ENCODE assay signal across 1 cellular context in the genomic region with DNA sequence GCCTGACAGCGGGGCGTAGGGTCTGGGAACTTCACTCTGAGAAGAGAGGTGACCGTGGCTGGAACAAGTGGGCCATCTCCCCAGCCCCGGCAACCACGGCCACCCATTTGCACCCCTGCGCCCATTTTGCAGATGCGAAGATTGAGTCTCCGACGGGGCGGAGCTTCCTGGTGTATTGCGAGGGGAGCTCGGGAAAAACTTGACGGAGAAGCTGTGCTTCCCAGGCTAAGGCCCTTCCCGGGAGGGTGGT.
TF ChIP-seq lines count a peak whose summit lies in the region.

No MANE protein-coding gene starts in this region.

TF ChIP-seq in K562, 482 proteins besides CTCF, POLR2A, EP300 and RAD21 (continued from another document and continues in another):
- TF ChIP-seq, protein P1, sequence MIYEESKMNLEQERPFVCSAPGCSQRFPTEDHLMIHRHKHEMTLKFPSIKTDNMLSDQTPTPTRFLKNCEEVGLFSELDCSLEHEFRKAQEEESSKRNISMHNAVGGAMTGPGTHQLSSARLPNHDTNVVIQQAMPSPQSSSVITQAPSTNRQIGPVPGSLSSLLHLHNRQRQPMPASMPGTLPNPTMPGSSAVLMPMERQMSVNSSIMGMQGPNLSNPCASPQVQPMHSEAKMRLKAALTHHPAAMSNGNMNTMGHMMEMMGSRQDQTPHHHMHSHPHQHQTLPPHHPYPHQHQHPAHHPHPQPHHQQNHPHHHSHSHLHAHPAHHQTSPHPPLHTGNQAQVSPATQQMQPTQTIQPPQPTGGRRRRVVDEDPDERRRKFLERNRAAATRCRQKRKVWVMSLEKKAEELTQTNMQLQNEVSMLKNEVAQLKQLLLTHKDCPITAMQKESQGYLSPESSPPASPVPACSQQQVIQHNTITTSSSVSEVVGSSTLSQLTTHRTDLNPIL (CRISPR knock-in tag; IDR thresholded peaks at IDR 0.05) = no peak
- TF ChIP-seq ZC3H4 (CRISPR knock-in tag; IDR thresholded peaks at IDR 0.05; ENCODE audit: borderline replicate concordance) = no peak
- no peak for TF ChIP-seq ZNF23 (CRISPR knock-in tag; IDR thresholded peaks at IDR 0.05)
- TF ChIP-seq, protein P2, sequence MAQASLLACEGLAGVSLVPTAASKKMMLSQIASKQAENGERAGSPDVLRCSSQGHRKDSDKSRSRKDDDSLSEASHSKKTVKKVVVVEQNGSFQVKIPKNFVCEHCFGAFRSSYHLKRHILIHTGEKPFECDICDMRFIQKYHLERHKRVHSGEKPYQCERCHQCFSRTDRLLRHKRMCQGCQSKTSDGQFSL (CRISPR knock-in tag; IDR thresholded peaks at IDR 0.05) = 0 out of 2 replicates have a peak, but pooled peaks have one; percentile 46
- TF ChIP-seq, protein P2 (tag; IDR thresholded peaks at IDR 0.05) = no peak
- TF ChIP-seq, protein P3, sequence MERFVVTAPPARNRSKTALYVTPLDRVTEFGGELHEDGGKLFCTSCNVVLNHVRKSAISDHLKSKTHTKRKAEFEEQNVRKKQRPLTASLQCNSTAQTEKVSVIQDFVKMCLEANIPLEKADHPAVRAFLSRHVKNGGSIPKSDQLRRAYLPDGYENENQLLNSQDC (CRISPR knock-in tag; IDR thresholded peaks at IDR 0.05) = peak; percentile 65
- no peak for TF ChIP-seq POLR2H (tag; IDR thresholded peaks at IDR 0.05; ENCODE audit: low read depth)
- peak; percentile 28; the same call in 1 of the 2 replicates for TF ChIP-seq ZNF431 (CRISPR knock-in tag; IDR thresholded peaks at IDR 0.05)
- TF ChIP-seq ELF2 (CRISPR knock-in tag; IDR thresholded peaks at IDR 0.05) = no peak
- TF ChIP-seq, protein P4, sequence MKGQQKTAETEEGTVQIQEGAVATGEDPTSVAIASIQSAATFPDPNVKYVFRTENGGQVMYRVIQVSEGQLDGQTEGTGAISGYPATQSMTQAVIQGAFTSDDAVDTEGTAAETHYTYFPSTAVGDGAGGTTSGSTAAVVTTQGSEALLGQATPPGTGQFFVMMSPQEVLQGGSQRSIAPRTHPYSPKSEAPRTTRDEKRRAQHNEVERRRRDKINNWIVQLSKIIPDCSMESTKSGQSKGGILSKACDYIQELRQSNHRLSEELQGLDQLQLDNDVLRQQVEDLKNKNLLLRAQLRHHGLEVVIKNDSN (CRISPR knock-in tag; IDR thresholded peaks at IDR 0.05) = no peak
- no peak for TF ChIP-seq POU5F1 (IDR thresholded peaks at IDR 0.05; ENCODE audit: borderline replicate concordance, low read depth, low read length, partially characterized antibody)
- TF ChIP-seq SAP30 (IDR thresholded peaks at IDR 0.05; ENCODE audit: borderline replicate concordance, insufficient read depth, low read depth, low read length, poor library complexity, severe bottlenecking) = peak; percentile 57
- 0 out of 2 replicates have a peak, but pooled peaks have one; percentile 39 for TF ChIP-seq ARID1B (IDR thresholded peaks at IDR 0.05)
- TF ChIP-seq, protein P5, sequence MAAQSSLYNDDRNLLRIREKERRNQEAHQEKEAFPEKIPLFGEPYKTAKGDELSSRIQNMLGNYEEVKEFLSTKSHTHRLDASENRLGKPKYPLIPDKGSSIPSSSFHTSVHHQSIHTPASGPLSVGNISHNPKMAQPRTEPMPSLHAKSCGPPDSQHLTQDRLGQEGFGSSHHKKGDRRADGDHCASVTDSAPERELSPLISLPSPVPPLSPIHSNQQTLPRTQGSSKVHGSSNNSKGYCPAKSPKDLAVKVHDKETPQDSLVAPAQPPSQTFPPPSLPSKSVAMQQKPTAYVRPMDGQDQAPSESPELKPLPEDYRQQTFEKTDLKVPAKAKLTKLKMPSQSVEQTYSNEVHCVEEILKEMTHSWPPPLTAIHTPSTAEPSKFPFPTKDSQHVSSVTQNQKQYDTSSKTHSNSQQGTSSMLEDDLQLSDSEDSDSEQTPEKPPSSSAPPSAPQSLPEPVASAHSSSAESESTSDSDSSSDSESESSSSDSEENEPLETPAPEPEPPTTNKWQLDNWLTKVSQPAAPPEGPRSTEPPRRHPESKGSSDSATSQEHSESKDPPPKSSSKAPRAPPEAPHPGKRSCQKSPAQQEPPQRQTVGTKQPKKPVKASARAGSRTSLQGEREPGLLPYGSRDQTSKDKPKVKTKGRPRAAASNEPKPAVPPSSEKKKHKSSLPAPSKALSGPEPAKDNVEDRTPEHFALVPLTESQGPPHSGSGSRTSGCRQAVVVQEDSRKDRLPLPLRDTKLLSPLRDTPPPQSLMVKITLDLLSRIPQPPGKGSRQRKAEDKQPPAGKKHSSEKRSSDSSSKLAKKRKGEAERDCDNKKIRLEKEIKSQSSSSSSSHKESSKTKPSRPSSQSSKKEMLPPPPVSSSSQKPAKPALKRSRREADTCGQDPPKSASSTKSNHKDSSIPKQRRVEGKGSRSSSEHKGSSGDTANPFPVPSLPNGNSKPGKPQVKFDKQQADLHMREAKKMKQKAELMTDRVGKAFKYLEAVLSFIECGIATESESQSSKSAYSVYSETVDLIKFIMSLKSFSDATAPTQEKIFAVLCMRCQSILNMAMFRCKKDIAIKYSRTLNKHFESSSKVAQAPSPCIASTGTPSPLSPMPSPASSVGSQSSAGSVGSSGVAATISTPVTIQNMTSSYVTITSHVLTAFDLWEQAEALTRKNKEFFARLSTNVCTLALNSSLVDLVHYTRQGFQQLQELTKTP (IDR thresholded peaks at IDR 0.05; ENCODE audit: low read depth in 1 of 2, partially characterized antibody in 2 of 2) = peak in 1 of 2 experiments; percentile 31
- 0 out of 2 replicates have a peak, but pooled peaks have one; percentile 29 for TF ChIP-seq CBX5 (IDR thresholded peaks at IDR 0.05; ENCODE audit: borderline replicate concordance, low read depth)
- peak; percentile 52 for TF ChIP-seq ZFP36 (IDR thresholded peaks at IDR 0.05; ENCODE audit: low read depth, low read length, partially characterized antibody)
- TF ChIP-seq NCOA6 (IDR thresholded peaks at IDR 0.05) = 0 out of 2 replicates have a peak, but pooled peaks have one; percentile 27
- peak in 1 of 2 experiments; percentile 79; a peak in 2 of 3 replicates for TF ChIP-seq CBX3 (IDR thresholded peaks at IDR 0.05; ENCODE audit: borderline replicate concordance in 1 of 2, low read length in 2 of 2)
- TF ChIP-seq, protein P6, sequence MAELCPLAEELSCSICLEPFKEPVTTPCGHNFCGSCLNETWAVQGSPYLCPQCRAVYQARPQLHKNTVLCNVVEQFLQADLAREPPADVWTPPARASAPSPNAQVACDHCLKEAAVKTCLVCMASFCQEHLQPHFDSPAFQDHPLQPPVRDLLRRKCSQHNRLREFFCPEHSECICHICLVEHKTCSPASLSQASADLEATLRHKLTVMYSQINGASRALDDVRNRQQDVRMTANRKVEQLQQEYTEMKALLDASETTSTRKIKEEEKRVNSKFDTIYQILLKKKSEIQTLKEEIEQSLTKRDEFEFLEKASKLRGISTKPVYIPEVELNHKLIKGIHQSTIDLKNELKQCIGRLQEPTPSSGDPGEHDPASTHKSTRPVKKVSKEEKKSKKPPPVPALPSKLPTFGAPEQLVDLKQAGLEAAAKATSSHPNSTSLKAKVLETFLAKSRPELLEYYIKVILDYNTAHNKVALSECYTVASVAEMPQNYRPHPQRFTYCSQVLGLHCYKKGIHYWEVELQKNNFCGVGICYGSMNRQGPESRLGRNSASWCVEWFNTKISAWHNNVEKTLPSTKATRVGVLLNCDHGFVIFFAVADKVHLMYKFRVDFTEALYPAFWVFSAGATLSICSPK (IDR thresholded peaks at IDR 0.05; ENCODE audit: borderline replicate concordance) = no peak
- peak; percentile 49; the same call in 1 of the 2 replicates for TF ChIP-seq SMARCE1 (IDR thresholded peaks at IDR 0.05)
- no peak for TF ChIP-seq KLF6 (CRISPR knock-in tag; IDR thresholded peaks at IDR 0.05; ENCODE audit: borderline replicate concordance)
- TF ChIP-seq ZNF134 (CRISPR knock-in tag; conservative IDR thresholded peaks at IDR 0.05) = no peak
- peak; percentile 87 for TF ChIP-seq BRD9 (IDR thresholded peaks at IDR 0.05; ENCODE audit: low read depth, partially characterized antibody)
- TF ChIP-seq, protein P7, sequence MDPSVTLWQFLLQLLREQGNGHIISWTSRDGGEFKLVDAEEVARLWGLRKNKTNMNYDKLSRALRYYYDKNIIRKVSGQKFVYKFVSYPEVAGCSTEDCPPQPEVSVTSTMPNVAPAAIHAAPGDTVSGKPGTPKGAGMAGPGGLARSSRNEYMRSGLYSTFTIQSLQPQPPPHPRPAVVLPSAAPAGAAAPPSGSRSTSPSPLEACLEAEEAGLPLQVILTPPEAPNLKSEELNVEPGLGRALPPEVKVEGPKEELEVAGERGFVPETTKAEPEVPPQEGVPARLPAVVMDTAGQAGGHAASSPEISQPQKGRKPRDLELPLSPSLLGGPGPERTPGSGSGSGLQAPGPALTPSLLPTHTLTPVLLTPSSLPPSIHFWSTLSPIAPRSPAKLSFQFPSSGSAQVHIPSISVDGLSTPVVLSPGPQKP (CRISPR knock-in tag; IDR thresholded peaks at IDR 0.05) = 0 out of 2 replicates have a peak, but pooled peaks have one; percentile 10
- TF ChIP-seq, protein P8, sequence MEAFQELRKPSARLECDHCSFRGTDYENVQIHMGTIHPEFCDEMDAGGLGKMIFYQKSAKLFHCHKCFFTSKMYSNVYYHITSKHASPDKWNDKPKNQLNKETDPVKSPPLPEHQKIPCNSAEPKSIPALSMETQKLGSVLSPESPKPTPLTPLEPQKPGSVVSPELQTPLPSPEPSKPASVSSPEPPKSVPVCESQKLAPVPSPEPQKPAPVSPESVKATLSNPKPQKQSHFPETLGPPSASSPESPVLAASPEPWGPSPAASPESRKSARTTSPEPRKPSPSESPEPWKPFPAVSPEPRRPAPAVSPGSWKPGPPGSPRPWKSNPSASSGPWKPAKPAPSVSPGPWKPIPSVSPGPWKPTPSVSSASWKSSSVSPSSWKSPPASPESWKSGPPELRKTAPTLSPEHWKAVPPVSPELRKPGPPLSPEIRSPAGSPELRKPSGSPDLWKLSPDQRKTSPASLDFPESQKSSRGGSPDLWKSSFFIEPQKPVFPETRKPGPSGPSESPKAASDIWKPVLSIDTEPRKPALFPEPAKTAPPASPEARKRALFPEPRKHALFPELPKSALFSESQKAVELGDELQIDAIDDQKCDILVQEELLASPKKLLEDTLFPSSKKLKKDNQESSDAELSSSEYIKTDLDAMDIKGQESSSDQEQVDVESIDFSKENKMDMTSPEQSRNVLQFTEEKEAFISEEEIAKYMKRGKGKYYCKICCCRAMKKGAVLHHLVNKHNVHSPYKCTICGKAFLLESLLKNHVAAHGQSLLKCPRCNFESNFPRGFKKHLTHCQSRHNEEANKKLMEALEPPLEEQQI (IDR thresholded peaks at IDR 0.05) = no peak; the same call in 1 of the 2 replicates
- peak; percentile 62 for TF ChIP-seq NCOA1 (IDR thresholded peaks at IDR 0.05; ENCODE audit: low read depth)
- TF ChIP-seq, protein P9, sequence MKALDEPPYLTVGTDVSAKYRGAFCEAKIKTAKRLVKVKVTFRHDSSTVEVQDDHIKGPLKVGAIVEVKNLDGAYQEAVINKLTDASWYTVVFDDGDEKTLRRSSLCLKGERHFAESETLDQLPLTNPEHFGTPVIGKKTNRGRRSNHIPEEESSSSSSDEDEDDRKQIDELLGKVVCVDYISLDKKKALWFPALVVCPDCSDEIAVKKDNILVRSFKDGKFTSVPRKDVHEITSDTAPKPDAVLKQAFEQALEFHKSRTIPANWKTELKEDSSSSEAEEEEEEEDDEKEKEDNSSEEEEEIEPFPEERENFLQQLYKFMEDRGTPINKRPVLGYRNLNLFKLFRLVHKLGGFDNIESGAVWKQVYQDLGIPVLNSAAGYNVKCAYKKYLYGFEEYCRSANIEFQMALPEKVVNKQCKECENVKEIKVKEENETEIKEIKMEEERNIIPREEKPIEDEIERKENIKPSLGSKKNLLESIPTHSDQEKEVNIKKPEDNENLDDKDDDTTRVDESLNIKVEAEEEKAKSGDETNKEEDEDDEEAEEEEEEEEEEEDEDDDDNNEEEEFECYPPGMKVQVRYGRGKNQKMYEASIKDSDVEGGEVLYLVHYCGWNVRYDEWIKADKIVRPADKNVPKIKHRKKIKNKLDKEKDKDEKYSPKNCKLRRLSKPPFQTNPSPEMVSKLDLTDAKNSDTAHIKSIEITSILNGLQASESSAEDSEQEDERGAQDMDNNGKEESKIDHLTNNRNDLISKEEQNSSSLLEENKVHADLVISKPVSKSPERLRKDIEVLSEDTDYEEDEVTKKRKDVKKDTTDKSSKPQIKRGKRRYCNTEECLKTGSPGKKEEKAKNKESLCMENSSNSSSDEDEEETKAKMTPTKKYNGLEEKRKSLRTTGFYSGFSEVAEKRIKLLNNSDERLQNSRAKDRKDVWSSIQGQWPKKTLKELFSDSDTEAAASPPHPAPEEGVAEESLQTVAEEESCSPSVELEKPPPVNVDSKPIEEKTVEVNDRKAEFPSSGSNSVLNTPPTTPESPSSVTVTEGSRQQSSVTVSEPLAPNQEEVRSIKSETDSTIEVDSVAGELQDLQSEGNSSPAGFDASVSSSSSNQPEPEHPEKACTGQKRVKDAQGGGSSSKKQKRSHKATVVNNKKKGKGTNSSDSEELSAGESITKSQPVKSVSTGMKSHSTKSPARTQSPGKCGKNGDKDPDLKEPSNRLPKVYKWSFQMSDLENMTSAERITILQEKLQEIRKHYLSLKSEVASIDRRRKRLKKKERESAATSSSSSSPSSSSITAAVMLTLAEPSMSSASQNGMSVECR (CRISPR knock-in tag; IDR thresholded peaks at IDR 0.05) = no peak
- TF ChIP-seq PCBP2 (IDR thresholded peaks at IDR 0.05; ENCODE audit: low read depth, low read length, poor library complexity, severe bottlenecking) = no peak
- TF ChIP-seq ZNF217 (CRISPR knock-in tag; IDR thresholded peaks at IDR 0.05) = no peak
- no peak for TF ChIP-seq ZNF224 (CRISPR knock-in tag; IDR thresholded peaks at IDR 0.05)
- TF ChIP-seq, protein P10, sequence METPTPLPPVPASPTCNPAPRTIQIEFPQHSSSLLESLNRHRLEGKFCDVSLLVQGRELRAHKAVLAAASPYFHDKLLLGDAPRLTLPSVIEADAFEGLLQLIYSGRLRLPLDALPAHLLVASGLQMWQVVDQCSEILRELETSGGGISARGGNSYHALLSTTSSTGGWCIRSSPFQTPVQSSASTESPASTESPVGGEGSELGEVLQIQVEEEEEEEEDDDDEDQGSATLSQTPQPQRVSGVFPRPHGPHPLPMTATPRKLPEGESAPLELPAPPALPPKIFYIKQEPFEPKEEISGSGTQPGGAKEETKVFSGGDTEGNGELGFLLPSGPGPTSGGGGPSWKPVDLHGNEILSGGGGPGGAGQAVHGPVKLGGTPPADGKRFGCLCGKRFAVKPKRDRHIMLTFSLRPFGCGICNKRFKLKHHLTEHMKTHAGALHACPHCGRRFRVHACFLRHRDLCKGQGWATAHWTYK (CRISPR knock-in tag; IDR thresholded peaks at IDR 0.05) = 0 out of 2 replicates have a peak, but pooled peaks have one; percentile 15
- no peak for TF ChIP-seq KHSRP (IDR thresholded peaks at IDR 0.05)
- TF ChIP-seq U2AF1 (optimal IDR thresholded peaks at IDR 0.05; ENCODE audit: low read depth, low read length) = no peak
- 0 out of 2 replicates have a peak, but pooled peaks have one; percentile 17 for TF ChIP-seq PTTG1 (tag; IDR thresholded peaks at IDR 0.05; ENCODE audit: low read depth)
- no peak for TF ChIP-seq HOXB6 (CRISPR knock-in tag; IDR thresholded peaks at IDR 0.05; ENCODE audit: borderline replicate concordance)
- no peak for TF ChIP-seq SIX5 (IDR thresholded peaks at IDR 0.05; ENCODE audit: borderline replicate concordance in 1 of 2, insufficient read depth in 1 of 2, low read depth in 1 of 2, low read length in 2 of 2)
- TF ChIP-seq ZNF239 (CRISPR knock-in tag; IDR thresholded peaks at IDR 0.05) = no peak
